Comparison of ENCODE assay signal across 9 cellular contexts in genomic region chr10:75430000-75430763, GRCh38. TPM values are rescaled to one million over a fixed set of nuclear protein-coding genes. Genes with fewer than 3 reads are reported as not detected.
DNase-seq lines count a peak whose midpoint lies in the region; ATAC-seq and TF ChIP-seq lines count a peak whose summit lies in the region.
"Had no signal": no experiment of that assay in that cellular context is flagged by ENCODE, and none has a peak within 500 bp of the region (broad histone marks: within the 10 kb centered on the region; RNA-seq: fewer than 3 reads in every experiment).

No MANE protein-coding gene starts in this region.

- no peaks in the 10 kb centered on the region for H3K36me3 ChIP-seq in Caco-2 (ENCODE audit: control insufficient read depth, insufficient read depth, low read length)
- H3K36me3 ChIP-seq in esophagus squamous epithelium: no peaks in the 10 kb centered on the region

- H3K4me1 Mint-ChIP-seq in Caco-2 (ENCODE audit: low read depth, unreplicated experiment): peaks cover 44% of the 10 kb centered on the region
- H3K4me1 Mint-ChIP-seq in nephron progenitor cell: peaks cover 73% of the 10 kb centered on the region

- intact Hi-C loops in Caco-2 (cut with micrococcal nuclease; ENCODE audit: unreplicated experiment): loop anchor here (1.0 kb wide), 4 partner anchors 21 to 621 kb away; no protein-coding TSS in a partner anchor
- intact Hi-C loops in esophagus squamous epithelium (cut with DNase I): no loop called here

- H3K36me3 Mint-ChIP-seq in Caco-2 (ENCODE audit: insufficient read depth, unreplicated experiment) (peaks cover 6% of the 10 kb centered on the region), nephron progenitor cell (ENCODE audit: low read depth) (no peaks in the 10 kb centered on the region)
- H3K36me3 Mint-ChIP-seq in activated naive CD4-positive, alpha-beta T cell treated with anti-CD3 and anti-CD28 coated beads, Interleukin-2, amount 50 U/mL, for 72 hours: no peaks in the 10 kb centered on the region

- H3K9me3 Mint-ChIP-seq in Caco-2 (ENCODE audit: unreplicated experiment): no peaks in the 10 kb centered on the region
- H3K9me3 Mint-ChIP-seq in nephron progenitor cell: no peaks in the 10 kb centered on the region
- no peaks in the 10 kb centered on the region for H3K9me3 Mint-ChIP-seq in activated naive CD4-positive, alpha-beta T cell treated with anti-CD3 and anti-CD28 coated beads, Interleukin-2, amount 50 U/mL, for 72 hours
- H3K9me3 Mint-ChIP-seq: IgD-negative memory B cell had no signal

- H3K27me3 ChIP-seq in Caco-2 (replicated peaks; ENCODE audit: control insufficient read depth, insufficient read depth, low read length): no peaks in the 10 kb centered on the region
- H3K27me3 ChIP-seq in esophagus squamous epithelium: no peaks in the 10 kb centered on the region

- POLR2A ChIA-PET in Caco-2 (lab: Charles Lee): interaction anchor here (1.1 to 2.2 kb wide), 6 partner anchors 21 to 183 kb away, joined by 3 to 24 read pairs (median 12); partner anchors contain the start of gene ZNF503

- H3K9me3 ChIP-seq in Caco-2 (no peaks in the 10 kb centered on the region), esophagus squamous epithelium (no peaks in the 10 kb centered on the region)

- TF ChIP-seq CTCF in Caco-2 (IDR thresholded peaks at IDR 0.05; ENCODE audit: insufficient read depth in 1 of 2, low read depth in 1 of 2, low read length in 1 of 2, severe bottlenecking in 1 of 2, unreplicated experiment in 1 of 2): no peak
- TF ChIP-seq CTCF in esophagus squamous epithelium (IDR thresholded peaks at IDR 0.05): no peak
- no peak for TF ChIP-seq CTCF in nephron progenitor cell (IDR thresholded peaks at IDR 0.05)
- no peak for TF ChIP-seq CTCF in foreskin fibroblast (IDR thresholded peaks at IDR 0.05; ENCODE audit: low read depth, low read length)

- no TSS peak for BruUV-seq in Caco-2 (replicated peaks; lab: Mats Ljungman, UMichigan)

- H3K27ac Mint-ChIP-seq in Caco-2 (ENCODE audit: unreplicated experiment): peak overlapping the region; percentile 81
- H3K27ac Mint-ChIP-seq in nephron progenitor cell: peak overlapping the region; percentile 90
- no peak overlapping the region for H3K27ac Mint-ChIP-seq in activated naive CD4-positive, alpha-beta T cell treated with anti-CD3 and anti-CD28 coated beads, Interleukin-2, amount 50 U/mL, for 72 hours
- H3K27ac Mint-ChIP-seq: IgD-negative memory B cell had no signal

- H3K27ac ChIP-seq in esophagus squamous epithelium: peak overlapping the region; percentile 76 to 93 (median 86)

- H3K27me3 Mint-ChIP-seq in Caco-2 (ENCODE audit: insufficient read depth, unreplicated experiment): no peaks in the 10 kb centered on the region
- H3K27me3 Mint-ChIP-seq in nephron progenitor cell (ENCODE audit: low read depth, poor library complexity): peaks cover 23% of the 10 kb centered on the region

- no peak for ATAC-seq in activated naive CD4-positive, alpha-beta T cell treated with anti-CD3 and anti-CD28 coated beads, Interleukin-2, amount 50 U/mL, for 72 hours

- WGBS in esophagus squamous epithelium, 2 donors: 7 to 9% methylated on average over 5 to 6 of the region's 9 CpGs

- DNase-seq in Caco-2 (peak; percentile 93 to 96), NCI-H2171 treated with DMSO at 0.1 percent for 48 hours (lab: John Stamatoyannopoulos, UW) (peak; percentile 84), esophagus squamous epithelium (lab: John Stamatoyannopoulos, UW) (no peak), nephron progenitor cell (peak; percentile 26), foreskin fibroblast (no peak), NAMALWA (ENCODE audit: low spot score) (no peak)
- DNase-seq in activated naive CD4-positive, alpha-beta T cell treated with anti-CD3 and anti-CD28 coated beads, Interleukin-2, amount 50 U/mL, for 72 hours (ENCODE audit: low spot score in 2 of 2): no peak
- DNase-seq in activated CD4-positive, CD25-positive, alpha-beta regulatory T cell (lab: John Stamatoyannopoulos, UW): no peak

- H3K4me1 ChIP-seq in Caco-2: peaks cover 52% of the 10 kb centered on the region
- peaks cover 38 to 72% (median 51%) of the 10 kb centered on the region in 3 donors for H3K4me1 ChIP-seq in esophagus squamous epithelium

- H3K4me3 Mint-ChIP-seq in Caco-2 (ENCODE audit: unreplicated experiment) (peak overlapping the region; percentile 72), nephron progenitor cell (peak overlapping the region; percentile 68)

- CTCF ChIA-PET in Caco-2 (lab: Charles Lee): interaction anchor here (1.0 to 1.7 kb wide), 6 partner anchors 15 to 873 kb away, joined by 3 to 9 read pairs (median 6); partner anchors contain the start of gene ZNF503

- H3K4me3 ChIP-seq in Caco-2 (ENCODE audit: low read depth, low read length) (no peak overlapping the region), esophagus squamous epithelium (peak overlapping the region in 1 of 4 donors; percentile 80), foreskin fibroblast (ENCODE audit: low read depth in 1 of 2, low read length in 2 of 2) (no peak overlapping the region)

- TF ChIP-seq POLR2A in esophagus squamous epithelium (IDR thresholded peaks at IDR 0.05): no peak

RNA-seq across cellular contexts. Expression of gene LRMDA, which starts 1.2 kb away (rescaled TPM):
- total RNA-seq in Caco-2 (2022): 18.5 and 21.6 TPM in 2 replicates
- total RNA-seq in esophagus squamous epithelium: 10 to 100 TPM in 1 of 4 donors, 1 to 10 TPM in 1, under 1 TPM in 1, not detected in 1; 0.88 to 14.1 (median 5.1) TPM
- total RNA-seq in activated naive CD4-positive, alpha-beta T cell treated with anti-CD3 and anti-CD28 coated beads, Interleukin-2, amount 50 U/mL, for 72 hours: not detected

RNA-seq across cellular contexts. Expression of gene ZNF503, which starts 28.6 kb away (rescaled TPM):
- total RNA-seq in Caco-2 (2022): 35.5 and 35.7 TPM in 2 replicates
- 10 to 100 TPM in 3 of 4 donors, 1 to 10 TPM in 1; 9.7 to 17.5 (median 14.8) TPM for total RNA-seq in esophagus squamous epithelium
- under 1 TPM; 0.16 to 0.93 TPM for total RNA-seq in activated naive CD4-positive, alpha-beta T cell treated with anti-CD3 and anti-CD28 coated beads, Interleukin-2, amount 50 U/mL, for 72 hours

Comparison
In these comparisons a context has a peak if more than half of its experiments do, and no peak if none do; other contexts are left out.
1. DNase-seq: peak in Caco-2 (2 of 2), NCI-H2171 treated with DMSO at 0.1 percent for 48 hours (single experiment) and nephron progenitor cell (single experiment); none in esophagus squamous epithelium (single experiment), activated naive CD4-positive, alpha-beta T cell treated with anti-CD3 and anti-CD28 coated beads, Interleukin-2, amount 50 U/mL, for 72 hours (0 of 2), foreskin fibroblast (0 of 2), activated CD4-positive, CD25-positive, alpha-beta regulatory T cell (0 of 4) and NAMALWA (single experiment).
2. H3K27ac Mint-ChIP-seq: peak in Caco-2 (single experiment) and nephron progenitor cell (single experiment); none in activated naive CD4-positive, alpha-beta T cell treated with anti-CD3 and anti-CD28 coated beads, Interleukin-2, amount 50 U/mL, for 72 hours (0 of 2).
3. RNA of gene ZNF503, which starts 28.6 kb away (total RNA-seq): 35.5 to 35.7 TPM in Caco-2 and 9.7 to 17.5 TPM in esophagus squamous epithelium; 0.16 to 0.93 TPM in activated naive CD4-positive, alpha-beta T cell treated with anti-CD3 and anti-CD28 coated beads, Interleukin-2, amount 50 U/mL, for 72 hours; every median in the first group is over 4 times any median in the second.